ENCODE assay signal across 1 cellular context in genomic region chr21:42106425-42106824, GRCh38.
A peak's percentile ranks its signal among the peaks of the same experiment; 100 is the strongest.
TF ChIP-seq lines count a peak whose summit lies in the region.

No MANE protein-coding gene starts in this region.

TF ChIP-seq in HepG2, 621 proteins besides CTCF, POLR2A, EP300 and RAD21:
- no peak for TF ChIP-seq RNF219 (CRISPR knock-in tag; IDR thresholded peaks at IDR 0.05)
- TF ChIP-seq PHF5A (CRISPR knock-in tag; IDR thresholded peaks at IDR 0.05; ENCODE audit: low read depth, unreplicated experiment), result no peak
- TF ChIP-seq MNT (IDR thresholded peaks at IDR 0.05), result 0 out of 2 replicates have a peak, but pooled peaks have one; percentile 15
